Comparison of ENCODE assay signal across 32 cellular contexts in genomic region chr1:30444404-30444803, GRCh38.
"Had no signal": no experiment of that assay in that cellular context is flagged by ENCODE, and none has a peak within 500 bp of the region (broad histone marks: within the 10 kb centered on the region; RNA-seq: fewer than 3 reads in every experiment).

No MANE protein-coding gene starts in this region.

- H3K4me3 ChIP-seq: adrenal gland, body of pancreas, breast epithelium had no signal

- H3K4me3 Mint-ChIP-seq: activated CD4-positive, alpha-beta memory T cell treated with anti-CD3 and anti-CD28 coated beads, Interleukin-2, amount 10 ng/mL, durations not matched to agents 7 days and 5 days; activated naive CD4-positive, alpha-beta T cell treated with anti-CD3 and anti-CD28 coated beads for 36 hours had no signal

- ATAC-seq: activated naive CD4-positive, alpha-beta T cell treated with anti-CD3 and anti-CD28 coated beads, Interleukin-2, amount 50 U/mL, for 72 hours; body of pancreas had no signal

- H3K27me3 ChIP-seq: adrenal gland, body of pancreas, breast epithelium had no signal

- H3K27me3 Mint-ChIP-seq: activated CD4-positive, alpha-beta memory T cell treated with anti-CD3 and anti-CD28 coated beads, Interleukin-2, amount 10 ng/mL, durations not matched to agents 7 days and 5 days had no signal

- H3K4me1 Mint-ChIP-seq: activated CD4-positive, alpha-beta memory T cell treated with anti-CD3 and anti-CD28 coated beads, Interleukin-2, amount 10 ng/mL, durations not matched to agents 7 days and 5 days had no signal

- H3K4me1 ChIP-seq: adrenal gland, body of pancreas, breast epithelium had no signal

- H3K9ac ChIP-seq: KMS-11 had no signal

- DNase-seq: activated CD4-positive, alpha-beta memory T cell treated with anti-CD3 and anti-CD28 coated beads, Interleukin-2, amount 10 ng/mL, durations not matched to agents 7 days and 5 days; activated CD4-positive, alpha-beta T cell treated with anti-CD3 and anti-CD28 coated beads for 1 hour; activated CD4-positive, alpha-beta T cell treated with anti-CD3 and anti-CD28 coated beads for 48 hours; activated CD4-positive, CD25-positive, alpha-beta regulatory T cell; activated CD8-positive, alpha-beta memory T cell treated with anti-CD3 and anti-CD28 coated beads, Interleukin-2, amount 50 U/mL, for 4 hours; activated gamma-delta T cell; activated naive CD4-positive, alpha-beta T cell treated with anti-CD3 and anti-CD28 coated beads for 36 hours; activated T-cell treated with anti-CD3 and anti-CD28 coated beads, Interleukin-2, amount 50 U/mL, for 48 hours; body of pancreas; central memory CD4-positive, alpha-beta T cell; NCI-H1092 treated with DMSO at 0.1 percent for 48 hours; NCI-H1417; NCI-H146; NCI-H187; NCI-H2029 treated with DMSO at 0.1 percent for 48 hours; NCI-H2107; NCI-H2171; NCI-H510A; NCI-H526; NCI-H748 treated with DMSO at 0.1 percent for 48 hours; NK-92 treated with Interleukin-12 subunit alpha and Interleukin-12 subunit beta, amount 100 ng/mL, for 24 hours; OCI-M1; Right ventricle myocardium superior; SW 1271; T-helper 1 cell; T-helper 2 cell; T-helper 9 cell; WERI-Rb-1 had no signal

- H3K4me2 ChIP-seq: KMS-11 had no signal

- H3K27ac Mint-ChIP-seq: activated CD4-positive, alpha-beta memory T cell treated with anti-CD3 and anti-CD28 coated beads, Interleukin-2, amount 10 ng/mL, durations not matched to agents 7 days and 5 days; activated naive CD4-positive, alpha-beta T cell treated with anti-CD3 and anti-CD28 coated beads for 36 hours; activated naive CD4-positive, alpha-beta T cell treated with anti-CD3 and anti-CD28 coated beads, Interleukin-2, amount 50 U/mL, for 72 hours had no signal

- H3K36me3 ChIP-seq: adrenal gland, breast epithelium, WERI-Rb-1 had no signal

- H3K36me3 Mint-ChIP-seq: activated naive CD4-positive, alpha-beta T cell treated with anti-CD3 and anti-CD28 coated beads, Interleukin-2, amount 50 U/mL, for 72 hours had no signal

- H3K9me3 ChIP-seq: adrenal gland, body of pancreas, breast epithelium had no signal

- H3K27ac ChIP-seq: adrenal gland, body of pancreas, breast epithelium, KMS-11, WERI-Rb-1 had no signal

- H3K9me3 Mint-ChIP-seq: activated CD4-positive, alpha-beta memory T cell treated with anti-CD3 and anti-CD28 coated beads, Interleukin-2, amount 10 ng/mL, durations not matched to agents 7 days and 5 days; activated naive CD4-positive, alpha-beta T cell treated with anti-CD3 and anti-CD28 coated beads, Interleukin-2, amount 50 U/mL, for 72 hours had no signal
